ENCODE assay signal across 10 cellular contexts in genomic region chr19:41302624-41303351, GRCh38. TPM values are rescaled to one million over a fixed set of nuclear protein-coding genes. Genes with fewer than 3 reads are reported as not detected.
A peak's percentile ranks its signal among the peaks of the same experiment; 100 is the strongest.
DNase-seq lines count a peak whose midpoint lies in the region; ATAC-seq and TF ChIP-seq lines count a peak whose summit lies in the region.
"Had no signal": no experiment of that assay in that cellular context is flagged by ENCODE, and none has a peak within 500 bp of the region (broad histone marks: within the 10 kb centered on the region; RNA-seq: fewer than 3 reads in every experiment).

No MANE protein-coding gene starts in this region.

- H3K4me1 Mint-ChIP-seq in T-helper 2 cell treated with Interferon-gamma antibody and Interleukin-4, amounts not matched to agents 5 μg/mL and 100 μg/mL, for 36 hours (ENCODE audit: low read depth): peaks cover 76% of the 10 kb centered on the region

- TF ChIP-seq CTCF in GM10248 (IDR thresholded peaks at IDR 0.05; ENCODE audit: control extremely low read depth, extremely low read depth, low read depth, missing control alignments): no peak

- H3K9me3 Mint-ChIP-seq in T-helper 2 cell treated with Interferon-gamma antibody and Interleukin-4, amounts not matched to agents 5 μg/mL and 100 μg/mL, for 36 hours: no peaks in the 10 kb centered on the region
- no peaks in the 10 kb centered on the region for H3K9me3 Mint-ChIP-seq in activated naive CD4-positive, alpha-beta T cell treated with anti-CD3 and anti-CD28 coated beads, Interleukin-2, amount 50 U/mL, for 72 hours

- CTCF ChIA-PET in GM10248 (lab: Yijun Ruan, JAX): interaction anchor here (0.9 to 2.5 kb wide), 6 partner anchors 13 to 137 kb away, joined by 3 to 8 read pairs (median 6); partner anchors contain the start of genes DMAC2 and TGFB1

- H3K27ac Mint-ChIP-seq in T-helper 2 cell treated with Interferon-gamma antibody and Interleukin-4, amounts not matched to agents 5 μg/mL and 100 μg/mL, for 36 hours: peak overlapping the region; percentile 96
- H3K27ac Mint-ChIP-seq in activated naive CD4-positive, alpha-beta T cell treated with anti-CD3 and anti-CD28 coated beads, Interleukin-2, amount 50 U/mL, for 72 hours: peak overlapping the region; percentile 85 to 95

- DNase-seq in GM10248 (ENCODE audit: extremely low spot score) (peak; percentile 78), NCI-H1105 treated with DMSO at 0.1 percent for 48 hours (lab: John Stamatoyannopoulos, UW) (no peak), KG1 (lab: John Stamatoyannopoulos, UW) (no peak), DMS153 treated with DMSO at 0.1 percent for 48 hours (lab: John Stamatoyannopoulos, UW; ENCODE audit: unreplicated experiment) (no peak)
- DNase-seq in T-helper 2 cell treated with Interferon-gamma antibody and Interleukin-4, amounts not matched to agents 5 μg/mL and 100 μg/mL, for 36 hours (ENCODE audit: low spot score): peak; percentile 76
- peak; percentile 71 to 80 for DNase-seq in activated naive CD4-positive, alpha-beta T cell treated with anti-CD3 and anti-CD28 coated beads, Interleukin-2, amount 50 U/mL, for 72 hours (ENCODE audit: low spot score in 2 of 2)
- DNase-seq in stimulated activated CD4-positive, alpha-beta T cell treated with anti-CD3 and anti-CD28 coated beads, Interleukin-2, amount 100 ng/mL, for 4 hours (ENCODE audit: low read depth): peak; percentile 35
- DNase-seq: Calu3, NCI-H1092 treated with DMSO at 0.1 percent for 48 hours had no signal

- peaks cover 92% of the 10 kb centered on the region for H3K36me3 Mint-ChIP-seq in T-helper 2 cell treated with Interferon-gamma antibody and Interleukin-4, amounts not matched to agents 5 μg/mL and 100 μg/mL, for 36 hours (ENCODE audit: low read depth)
- H3K36me3 Mint-ChIP-seq in activated naive CD4-positive, alpha-beta T cell treated with anti-CD3 and anti-CD28 coated beads, Interleukin-2, amount 50 U/mL, for 72 hours: peaks cover 48 to 63% of the 10 kb centered on the region in 2 donors

- POLR2A ChIA-PET in GM10248 (lab: Yijun Ruan, JAX): interaction anchor here (0.7 to 2.6 kb wide), 3 partner anchors 32 to 79 kb away, joined by 3 to 11 read pairs (median 4); partner anchors contain the start of gene HNRNPUL1

- peak; percentile 72 to 85 for ATAC-seq in activated naive CD4-positive, alpha-beta T cell treated with anti-CD3 and anti-CD28 coated beads, Interleukin-2, amount 50 U/mL, for 72 hours
- ATAC-seq in GM21576 (IDR thresholded peaks at IDR 0.05; ENCODE audit: unreplicated experiment): no peak

- peak overlapping the region; percentile 84 for H3K4me3 Mint-ChIP-seq in T-helper 2 cell treated with Interferon-gamma antibody and Interleukin-4, amounts not matched to agents 5 μg/mL and 100 μg/mL, for 36 hours

- no peaks in the 10 kb centered on the region for H3K27me3 Mint-ChIP-seq in T-helper 2 cell treated with Interferon-gamma antibody and Interleukin-4, amounts not matched to agents 5 μg/mL and 100 μg/mL, for 36 hours (ENCODE audit: low read depth)

RNA-seq across cellular contexts. Expression of gene CCDC97, which starts 7.2 kb away (rescaled TPM):
- total RNA-seq in activated naive CD4-positive, alpha-beta T cell treated with anti-CD3 and anti-CD28 coated beads, Interleukin-2, amount 50 U/mL, for 72 hours: 10 to 100 TPM; 24.7 to 43.1 TPM

RNA-seq across cellular contexts. Expression of gene HNRNPUL1, which starts 38.6 kb away (rescaled TPM):
- 100 to 1,000 TPM; 286 to 496 TPM for total RNA-seq in activated naive CD4-positive, alpha-beta T cell treated with anti-CD3 and anti-CD28 coated beads, Interleukin-2, amount 50 U/mL, for 72 hours

RNA-seq across cellular contexts. Expression of gene TGFB1, which starts 50.9 kb away (rescaled TPM):
- 100 to 1,000 TPM in 1 of 2 donors, 10 to 100 TPM in 1; 73.4 to 126 TPM for total RNA-seq in activated naive CD4-positive, alpha-beta T cell treated with anti-CD3 and anti-CD28 coated beads, Interleukin-2, amount 50 U/mL, for 72 hours

Comparison
In these comparisons a context has a peak if more than half of its experiments do, and no peak if none do; other contexts are left out.
1. DNase-seq: peak in GM10248 (single experiment), T-helper 2 cell treated with Interferon-gamma antibody and Interleukin-4, amounts not matched to agents 5 μg/mL and 100 μg/mL, for 36 hours (single experiment), activated naive CD4-positive, alpha-beta T cell treated with anti-CD3 and anti-CD28 coated beads, Interleukin-2, amount 50 U/mL, for 72 hours (2 of 2) and stimulated activated CD4-positive, alpha-beta T cell treated with anti-CD3 and anti-CD28 coated beads, Interleukin-2, amount 100 ng/mL, for 4 hours (single experiment); none in NCI-H1105 treated with DMSO at 0.1 percent for 48 hours (single experiment), KG1 (single experiment) and DMS153 treated with DMSO at 0.1 percent for 48 hours (single experiment).